1 cellular context compared by ENCODE assay signal in the genomic region with DNA sequence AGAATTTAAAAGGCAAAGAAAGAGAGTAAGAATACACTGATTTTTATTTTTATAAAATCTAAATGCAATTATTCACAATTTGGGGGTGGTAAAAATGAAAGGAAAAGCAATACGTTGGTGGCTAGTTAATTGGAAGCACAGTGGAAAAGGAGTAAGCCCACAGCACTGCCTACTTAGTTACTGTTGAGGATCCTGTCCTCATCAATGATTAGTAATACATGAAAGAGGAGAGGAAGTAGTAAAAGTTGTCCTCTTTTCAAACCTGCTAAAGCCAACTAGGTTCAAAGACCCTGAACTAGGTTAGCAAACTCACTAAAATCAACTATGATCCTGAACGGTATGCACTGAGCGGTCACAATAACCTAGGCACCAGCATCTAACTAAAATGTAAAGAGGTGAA.
TF ChIP-seq lines count a peak whose summit lies in the region.

No MANE protein-coding gene starts in this region.

TF ChIP-seq in GM23338, 12 proteins besides CTCF, POLR2A, EP300 and RAD21 (continued from another document):
- TF ChIP-seq ZNF462 (CRISPR knock-in tag; IDR thresholded peaks at IDR 0.05) (no peak), STAT1 (IDR thresholded peaks at IDR 0.05; ENCODE audit: unreplicated experiment) (no peak), POLR2AphosphoS5 (IDR thresholded peaks at IDR 0.05; ENCODE audit: low read depth) (no peak), REST (IDR thresholded peaks at IDR 0.05; ENCODE audit: unreplicated experiment) (no peak), NANOG (IDR thresholded peaks at IDR 0.05; ENCODE audit: borderline replicate concordance) (no peak), ZNF114 (CRISPR knock-in tag; IDR thresholded peaks at IDR 0.05) (no peak), CREB1 (CRISPR knock-in tag; IDR thresholded peaks at IDR 0.05; ENCODE audit: low read depth) (no peak), ZNF331 (CRISPR knock-in tag; IDR thresholded peaks at IDR 0.05; ENCODE audit: low read depth) (no peak), JUNB (IDR thresholded peaks at IDR 0.05; ENCODE audit: unreplicated experiment) (no peak), EZH2 (IDR thresholded peaks at IDR 0.05; ENCODE audit: low read depth, unreplicated experiment) (no peak), EZH2phosphoT487 (IDR thresholded peaks at IDR 0.05; ENCODE audit: unreplicated experiment) (no peak)
TF ChIP-seq in GM23338: peak in this region for 0.
